In the genomic region with DNA sequence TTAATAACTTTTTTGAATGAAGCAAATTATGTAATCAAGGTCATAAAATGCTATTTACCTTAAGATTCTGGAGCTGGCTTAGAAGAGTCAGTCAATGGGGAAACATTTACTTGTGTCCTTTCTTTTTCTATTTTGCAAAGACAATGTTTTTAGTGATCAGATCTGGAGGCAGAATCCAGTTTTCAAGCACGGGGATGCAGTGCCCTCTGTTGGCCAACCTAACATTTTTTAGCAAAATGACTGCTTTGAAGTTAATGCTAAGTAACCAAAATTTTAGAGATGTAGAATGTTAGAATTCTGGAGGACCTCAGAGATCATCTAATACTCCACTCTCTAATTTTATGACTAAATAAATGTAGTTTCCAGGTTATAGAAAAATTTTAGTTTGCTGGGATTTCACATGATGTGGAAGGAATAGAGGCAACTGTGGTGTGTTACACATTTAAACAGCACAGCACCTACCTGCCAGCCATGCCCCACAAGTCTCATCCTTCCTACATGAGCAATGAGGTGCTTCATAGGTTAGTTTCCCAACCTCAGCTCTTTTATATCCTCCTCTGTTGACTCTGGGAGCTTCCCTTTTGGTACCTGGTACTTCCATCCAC, we compare ENCODE assay signal across 1 cellular context.
A peak's percentile ranks its signal among the peaks of the same experiment; 100 is the strongest.
TF ChIP-seq lines count a peak whose summit lies in the region.

No MANE protein-coding gene starts in this region.

TF ChIP-seq in HepG2, 621 proteins besides CTCF, POLR2A, EP300 and RAD21:
- TF ChIP-seq SMC3 (IDR thresholded peaks at IDR 0.05; ENCODE audit: low read length) (peak; percentile 52; the same call in 1 of the 2 replicates), HMGXB4 (CRISPR knock-in tag; IDR thresholded peaks at IDR 0.05; ENCODE audit: borderline replicate concordance in 1 of 2, low read depth in 1 of 2) (0 out of 4 replicates have a peak, but pooled peaks of 1 of the 2 experiments have one; percentile 28), NFKB2 (CRISPR knock-in tag; IDR thresholded peaks at IDR 0.05; ENCODE audit: borderline replicate concordance) (no peak), ZFP1 (CRISPR knock-in tag; IDR thresholded peaks at IDR 0.05) (no peak), ZNF282 (IDR thresholded peaks at IDR 0.05; ENCODE audit: partially characterized antibody) (no peak), ZNF644 (CRISPR knock-in tag; IDR thresholded peaks at IDR 0.05; ENCODE audit: low read depth) (no peak), SKI (IDR thresholded peaks at IDR 0.05; ENCODE audit: partially characterized antibody) (no peak), ZNF335 (CRISPR knock-in tag; IDR thresholded peaks at IDR 0.05) (no peak), STAG1 (CRISPR knock-in tag; IDR thresholded peaks at IDR 0.05) (peak; percentile 82)
